In genomic region chr19:33175886-33176669, GRCh38 we compare ENCODE assay signal across 8 cellular contexts. TPM values are rescaled to one million over a fixed set of nuclear protein-coding genes. Genes with fewer than 3 reads are reported as not detected.
DNase-seq lines count a peak whose midpoint lies in the region; ATAC-seq, FAIRE-seq and TF ChIP-seq lines count a peak whose summit lies in the region.

No MANE protein-coding gene starts in this region.

- no peak for DNase-seq in Right ventricle myocardium superior
- no peak for DNase-seq in Right ventricle myocardium inferior (ENCODE audit: missing footprints)
- DNase-seq in activated effector memory CD4-positive, alpha-beta T cell treated with anti-CD3 and anti-CD28 coated beads, Interleukin-2, amount 50 U/mL, for 16 hours: peak; percentile 73
- DNase-seq in glomerular visceral epithelial cell (ENCODE audit: extremely low spot score): peak; percentile 46
- DNase-seq in pancreas: peak in 4 of 6 donors; percentile 22 to 49 (median 33)

- peak overlapping the region; percentile 89 to 96 (median 94) for H3K27ac ChIP-seq in pancreas

- intact Hi-C loops in Right ventricle myocardium superior (cut with DNase I): no loop called here
- intact Hi-C loops in Right ventricle myocardium inferior (cut with DNase I): loop anchor here (5.0 kb wide), 2 partner anchors 196 to 204 kb away; partner anchors contain the start of genes CEBPG, CEP89 and FAAP24
- intact Hi-C loops in pancreas (cut with DNase I): no loop called here

- peaks cover 27% of the 10 kb centered on the region for H3K4me1 ChIP-seq in Loucy (ENCODE audit: insufficient read depth, low read length, poor library complexity, severe bottlenecking)
- H3K4me1 ChIP-seq in pancreas: peaks cover 0 to 21% (median 0%) of the 10 kb centered on the region in 3 donors

- H4K20me1 ChIP-seq in Loucy (ENCODE audit: insufficient read depth, low read length, poor library complexity, severe bottlenecking): no peaks in the 10 kb centered on the region

- H3K9me3 ChIP-seq in Loucy (ENCODE audit: insufficient read depth, low read depth, low read length) (no peaks in the 10 kb centered on the region), pancreas (no peaks in the 10 kb centered on the region)

- peak overlapping the region; percentile 91 for H2AFZ ChIP-seq in Loucy (ENCODE audit: low read length)

- 5% methylated on average over 24 to 25 of the region's 25 CpGs for WGBS in pancreas, 2 donors

- no peak for TF ChIP-seq CTCF in Loucy (conservative IDR thresholded peaks at IDR 0.05; ENCODE audit: low read length)
- TF ChIP-seq CTCF in pancreas (IDR thresholded peaks at IDR 0.05): no peak

- ATAC-seq in Right ventricle myocardium superior (ENCODE audit: poor library complexity) (peak; percentile 2), Right ventricle myocardium inferior (no peak), pancreas (peak; percentile 1 to 4 (median 1)), HG02938 (IDR thresholded peaks at IDR 0.05; ENCODE audit: unreplicated experiment) (no peak), HG03095 (IDR thresholded peaks at IDR 0.05; ENCODE audit: unreplicated experiment) (no peak)

- H3F3A ChIP-seq in Loucy (ENCODE audit: low read depth): no peaks in the 10 kb centered on the region

- H3K9ac ChIP-seq in Loucy (ENCODE audit: low read depth, low read length, poor library complexity, severe bottlenecking): peak overlapping the region; percentile 94

- peak overlapping the region; percentile 91 for H3K4me3 ChIP-seq in Loucy (ENCODE audit: low read length, poor library complexity, severe bottlenecking)
- peak overlapping the region; percentile 66 to 81 (median 76) for H3K4me3 ChIP-seq in pancreas

- no peaks in the 10 kb centered on the region for H3K27me3 ChIP-seq in Loucy (ENCODE audit: insufficient read depth, low read length, poor library complexity, severe bottlenecking)
- no peaks in the 10 kb centered on the region for H3K27me3 ChIP-seq in pancreas

- H3K4me2 ChIP-seq in Loucy (ENCODE audit: low read depth, low read length, poor library complexity, severe bottlenecking): peak overlapping the region; percentile 95

- H3K36me3 ChIP-seq in Loucy (ENCODE audit: insufficient read depth, low read length): no peaks in the 10 kb centered on the region
- H3K36me3 ChIP-seq in pancreas: no peaks in the 10 kb centered on the region

- FAIRE-seq in pancreas (lab: Jason Lieb, UNC): no peak

- no peaks in the 10 kb centered on the region for H3K9me2 ChIP-seq in Loucy (replicated peaks; ENCODE audit: low read depth, low read length)

- peaks cover 16% of the 10 kb centered on the region; the same call in 1 of the 2 replicates for H3K79me2 ChIP-seq in Loucy (ENCODE audit: insufficient read depth, low read length)

RNA-seq across cellular contexts. Expression of gene LRP3, which starts 18.1 kb away (rescaled TPM):
- 16.4 TPM for total RNA-seq in Right ventricle myocardium superior
- 17.8 TPM for total RNA-seq in Right ventricle myocardium inferior
- total RNA-seq in pancreas: 10 to 100 TPM in 5 of 6 donors, 1 to 10 TPM in 1; 7.2 to 21.0 (median 13.2) TPM
- 10 to 100 TPM in 1 of 2 donors, 1 to 10 TPM in 1; 9.2 to 18.9 TPM for polyA plus RNA-seq in pancreas

RNA-seq across cellular contexts. Expression of gene WDR88, which starts 44.2 kb away (rescaled TPM):
- 0.38 TPM for total RNA-seq in Right ventricle myocardium superior
- total RNA-seq in Right ventricle myocardium inferior: not detected
- not detected for total RNA-seq in pancreas
- not detected for polyA plus RNA-seq in pancreas

RNA-seq across cellular contexts. Expression of gene SLC7A10, which starts 49.6 kb away (rescaled TPM):
- total RNA-seq in Right ventricle myocardium superior (0.13 TPM), Right ventricle myocardium inferior (0.32 TPM), pancreas (under 1 TPM in 1 of 6 donors, not detected in 5; 0.38 TPM)
- polyA plus RNA-seq in pancreas: 1 to 10 TPM in 1 of 2 donors, under 1 TPM in 1; 0.28 to 1.3 TPM

Comparison
In these comparisons a context has a peak if more than half of its experiments do, and no peak if none do; other contexts are left out.
1. ATAC-seq: peak in Right ventricle myocardium superior (single experiment) and pancreas (4 of 4); none in Right ventricle myocardium inferior (single experiment), HG02938 (single experiment) and HG03095 (single experiment).
2. DNase-seq: peak in activated effector memory CD4-positive, alpha-beta T cell treated with anti-CD3 and anti-CD28 coated beads, Interleukin-2, amount 50 U/mL, for 16 hours (single experiment), glomerular visceral epithelial cell (single experiment) and pancreas (4 of 6); none in Right ventricle myocardium superior (single experiment) and Right ventricle myocardium inferior (single experiment).